In the genomic region with DNA sequence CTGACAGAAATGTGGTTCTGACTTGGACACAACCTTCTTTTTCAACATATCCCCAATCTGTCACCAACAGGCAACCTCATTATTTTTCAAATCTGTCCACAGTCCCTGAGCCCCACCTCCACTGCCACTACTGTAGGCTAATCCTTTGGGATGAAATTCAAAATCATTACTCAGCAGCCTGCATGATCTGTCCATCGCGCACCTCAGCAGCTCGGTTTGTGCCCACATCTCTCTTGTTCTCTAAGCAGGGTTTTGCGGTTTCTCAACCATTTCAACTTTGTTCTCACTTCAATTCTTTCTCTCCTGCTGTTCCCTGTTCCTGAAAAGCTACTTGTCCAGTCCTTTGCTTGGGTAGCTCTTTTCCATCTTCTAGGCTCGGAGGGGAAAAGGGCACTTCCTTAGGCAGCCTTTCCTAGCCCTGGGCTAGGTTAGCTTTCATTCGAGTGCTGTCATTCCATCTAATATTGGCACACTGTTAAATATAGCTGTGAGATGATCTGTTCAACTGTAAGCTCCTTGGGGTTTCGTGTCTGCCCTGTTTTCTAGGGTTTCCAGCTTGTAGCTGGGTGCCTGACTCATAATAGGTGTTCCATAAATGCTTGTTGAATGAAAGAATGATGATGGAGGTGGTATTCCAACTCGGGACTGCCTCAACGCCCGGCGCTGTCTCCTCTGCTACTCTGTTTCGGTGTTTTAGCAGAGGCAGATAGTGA, we compare ENCODE assay signal across 8 cellular contexts. TPM values are rescaled to one million over a fixed set of nuclear protein-coding genes. Genes with fewer than 3 reads are reported as not detected.
DNase-seq lines count a peak whose midpoint lies in the region; ATAC-seq and TF ChIP-seq lines count a peak whose summit lies in the region.

No MANE protein-coding gene starts in this region.

- H3K27me3 ChIP-seq in Caco-2 (replicated peaks; ENCODE audit: control insufficient read depth, insufficient read depth, low read length): no peaks in the 10 kb centered on the region
- H3K27me3 ChIP-seq in HUES64 (ENCODE audit: insufficient read depth, low read length): no peaks in the 10 kb centered on the region
- no peaks in the 10 kb centered on the region for H3K27me3 ChIP-seq in mesendoderm (ENCODE audit: insufficient read depth, low read length, poor library complexity)

- H3K9me3 ChIP-seq in Caco-2 (peaks cover 7% of the 10 kb centered on the region; the same call in 1 of the 2 replicates), HUES64 (ENCODE audit: insufficient read depth, low read depth, low read length) (peaks cover 7% of the 10 kb centered on the region; the same call in 1 of the 2 replicates)

- TF ChIP-seq CTCF in Caco-2 (IDR thresholded peaks at IDR 0.05; ENCODE audit: insufficient read depth in 1 of 2, low read depth in 1 of 2, low read length in 1 of 2, severe bottlenecking in 1 of 2, unreplicated experiment in 1 of 2): no peak

- intact Hi-C loops in Caco-2 (cut with micrococcal nuclease; ENCODE audit: unreplicated experiment): loop anchor here (1.0 kb wide), 5 partner anchors 13 to 396 kb away; partner anchors contain the start of genes ASNSD1 and OSGEPL1

- H3K9me3 Mint-ChIP-seq in Caco-2 (ENCODE audit: unreplicated experiment): peaks cover 9% of the 10 kb centered on the region
- H3K9me3 Mint-ChIP-seq in central memory CD8-positive, alpha-beta T cell: peaks cover 7% of the 10 kb centered on the region

- no peak overlapping the region for H4K8ac ChIP-seq in mesendoderm (ENCODE audit: low read depth, low read length)

- H3K4me2 ChIP-seq in mesendoderm (ENCODE audit: low read length): peak overlapping the region; percentile 53

- no peak overlapping the region for H3K18ac ChIP-seq in mesendoderm (ENCODE audit: low read length)

- 57% methylated on average over 12 of the region's 12 CpGs for WGBS in HUES64
- WGBS in mesendoderm (ENCODE audit: extremely low coverage, insufficient coverage, low lambda C conversion rate): no CpG with 5 or more reads among the region's 12 CpGs

- no peaks in the 10 kb centered on the region for H3K4me1 ChIP-seq in Caco-2
- no peaks in the 10 kb centered on the region for H3K4me1 ChIP-seq in HUES64 (ENCODE audit: insufficient read depth, low read length)
- H3K4me1 ChIP-seq in mesendoderm (ENCODE audit: control insufficient read depth, low read depth, low read length): no peaks in the 10 kb centered on the region

- H3K79me2 ChIP-seq in mesendoderm (ENCODE audit: control insufficient read depth, insufficient read depth, low read length): no peaks in the 10 kb centered on the region

- BruUV-seq in Caco-2 (replicated peaks; lab: Mats Ljungman, UMichigan): no TSS peak

- peaks cover 13% of the 10 kb centered on the region for H3K36me3 Mint-ChIP-seq in Caco-2 (ENCODE audit: insufficient read depth, unreplicated experiment)
- peaks cover 29% of the 10 kb centered on the region for H3K36me3 Mint-ChIP-seq in central memory CD8-positive, alpha-beta T cell (ENCODE audit: insufficient read depth)

- H3K36me3 ChIP-seq in Caco-2 (ENCODE audit: control insufficient read depth, insufficient read depth, low read length) (no peaks in the 10 kb centered on the region; the same call in 1 of the 2 replicates), HUES64 (ENCODE audit: insufficient read depth, low read length) (peaks cover 29% of the 10 kb centered on the region), mesendoderm (ENCODE audit: control insufficient read depth, insufficient read depth, low read length) (no peaks in the 10 kb centered on the region)

- peak; percentile 43 for ATAC-seq in central memory CD8-positive, alpha-beta T cell (replicated peaks; ENCODE audit: extremely low read depth, poor library complexity, severe bottlenecking)
- ATAC-seq in GM19463 (IDR thresholded peaks at IDR 0.05; ENCODE audit: unreplicated experiment): no peak
- ATAC-seq in HG03432 (IDR thresholded peaks at IDR 0.05; ENCODE audit: unreplicated experiment): no peak

- CTCF ChIA-PET in Caco-2 (lab: Charles Lee): interaction anchor here (0.7 to 2.9 kb wide), 5 partner anchors 11 to 89 kb away, joined by 3 to 12 read pairs (median 6); partner anchors contain the start of gene OSGEPL1

- H3K4me1 Mint-ChIP-seq in Caco-2 (ENCODE audit: low read depth, unreplicated experiment): peaks cover 11% of the 10 kb centered on the region
- H3K4me1 Mint-ChIP-seq in central memory CD8-positive, alpha-beta T cell: peaks cover 29% of the 10 kb centered on the region

- H3K9ac ChIP-seq in HUES64 (ENCODE audit: low read depth, low read length) (no peak overlapping the region; the same call in 1 of the 2 replicates), mesendoderm (ENCODE audit: low read length) (peak overlapping the region; percentile 51)

- H3K79me1 ChIP-seq in mesendoderm (ENCODE audit: low read length): no peaks in the 10 kb centered on the region

- H2BK120ac ChIP-seq in mesendoderm (ENCODE audit: low read depth, low read length): no peak overlapping the region

- POLR2A ChIA-PET in Caco-2 (lab: Charles Lee): no interaction called here

- H3K23ac ChIP-seq in mesendoderm (ENCODE audit: low read length): no peak overlapping the region

- no peak overlapping the region for H2BK15ac ChIP-seq in mesendoderm (replicated peaks; ENCODE audit: low read depth)

- H3K27ac Mint-ChIP-seq in Caco-2 (ENCODE audit: unreplicated experiment): no peak overlapping the region
- peak overlapping the region; percentile 95 for H3K27ac Mint-ChIP-seq in central memory CD8-positive, alpha-beta T cell (ENCODE audit: low read depth)

- peak overlapping the region; percentile 88 for H3K4me3 Mint-ChIP-seq in Caco-2 (ENCODE audit: unreplicated experiment)
- peak overlapping the region; percentile 86 for H3K4me3 Mint-ChIP-seq in central memory CD8-positive, alpha-beta T cell

- H3K4ac ChIP-seq in mesendoderm (ENCODE audit: low read depth, low read length): no peak overlapping the region

- no peak overlapping the region for H3K27ac ChIP-seq in HUES64 (ENCODE audit: low read depth, low read length)
- no peak overlapping the region for H3K27ac ChIP-seq in mesendoderm (ENCODE audit: low read depth, low read length)

- H2BK5ac ChIP-seq in mesendoderm (ENCODE audit: low read length): no peak overlapping the region

- H3K4me3 ChIP-seq in Caco-2 (ENCODE audit: low read depth, low read length) (peak overlapping the region; percentile 27), HUES64 (ENCODE audit: low read length) (peak overlapping the region; percentile 88), mesendoderm (ENCODE audit: low read length) (no peak overlapping the region)

- no peaks in the 10 kb centered on the region for H3K27me3 Mint-ChIP-seq in Caco-2 (ENCODE audit: insufficient read depth, unreplicated experiment)
- H3K27me3 Mint-ChIP-seq in central memory CD8-positive, alpha-beta T cell: no peaks in the 10 kb centered on the region

- H3K56ac ChIP-seq in mesendoderm (ENCODE audit: low read length): peak overlapping the region; percentile 40

- no peak overlapping the region for H2AK5ac ChIP-seq in mesendoderm (ENCODE audit: low read length)

- H4K5ac ChIP-seq in mesendoderm (ENCODE audit: low read length): no peak overlapping the region

- DNase-seq in Caco-2 (no peak), mesendoderm (peak; percentile 10), SIG-M5 (lab: John Stamatoyannopoulos, UW) (no peak), NCI-H1105 (lab: John Stamatoyannopoulos, UW) (no peak)
- DNase-seq in central memory CD8-positive, alpha-beta T cell (ENCODE audit: low spot score in 2 of 2): no peak

RNA-seq across cellular contexts. Expression of gene ANKAR, which starts 0.7 kb away (rescaled TPM):
- total RNA-seq in Caco-2 (2022): 2.2 and 4.7 TPM in 2 replicates
- 1.1 TPM for polyA plus RNA-seq in HUES64 (2013, experiment 1 of 2)
- 0.95 TPM for polyA plus RNA-seq in HUES64 (2013, experiment 2 of 2)
- polyA plus RNA-seq in mesendoderm (2013, experiment 1 of 2): 0.88 TPM
- 1.1 TPM for polyA plus RNA-seq in mesendoderm (2013, experiment 2 of 2)

RNA-seq across cellular contexts. Expression of gene ASNSD1, which starts 12.6 kb away (rescaled TPM):
- total RNA-seq in Caco-2 (2022): 39.2 and 49.4 TPM in 2 replicates
- polyA plus RNA-seq in HUES64 (2013, experiment 1 of 2): 48.7 TPM
- polyA plus RNA-seq in HUES64 (2013, experiment 2 of 2): 48.1 TPM
- polyA plus RNA-seq in mesendoderm (2013, experiment 1 of 2): 115 TPM
- 114 TPM for polyA plus RNA-seq in mesendoderm (2013, experiment 2 of 2)
